1 cellular context compared by ENCODE assay signal in genomic region chr17:30104575-30105339, GRCh38.
TF ChIP-seq lines count a peak whose summit lies in the region.

No MANE protein-coding gene starts in this region.

TF ChIP-seq in K562, 482 proteins besides CTCF, POLR2A, EP300 and RAD21 (continued from another document):
- TF ChIP-seq, protein P1, sequence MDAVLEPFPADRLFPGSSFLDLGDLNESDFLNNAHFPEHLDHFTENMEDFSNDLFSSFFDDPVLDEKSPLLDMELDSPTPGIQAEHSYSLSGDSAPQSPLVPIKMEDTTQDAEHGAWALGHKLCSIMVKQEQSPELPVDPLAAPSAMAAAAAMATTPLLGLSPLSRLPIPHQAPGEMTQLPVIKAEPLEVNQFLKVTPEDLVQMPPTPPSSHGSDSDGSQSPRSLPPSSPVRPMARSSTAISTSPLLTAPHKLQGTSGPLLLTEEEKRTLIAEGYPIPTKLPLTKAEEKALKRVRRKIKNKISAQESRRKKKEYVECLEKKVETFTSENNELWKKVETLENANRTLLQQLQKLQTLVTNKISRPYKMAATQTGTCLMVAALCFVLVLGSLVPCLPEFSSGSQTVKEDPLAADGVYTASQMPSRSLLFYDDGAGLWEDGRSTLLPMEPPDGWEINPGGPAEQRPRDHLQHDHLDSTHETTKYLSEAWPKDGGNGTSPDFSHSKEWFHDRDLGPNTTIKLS (IDR thresholded peaks at IDR 0.05; ENCODE audit: borderline replicate concordance, low read depth), result peak; percentile 54; the same call in 1 of the 2 replicates
- no peak for TF ChIP-seq ETS1 (conservative IDR thresholded peaks at IDR 0.05; ENCODE audit: control insufficient read depth, low read depth, low read length)
- TF ChIP-seq ZNF75A (CRISPR knock-in tag; IDR thresholded peaks at IDR 0.05), result no peak
- no peak for TF ChIP-seq TBP (optimal IDR thresholded peaks at IDR 0.05; ENCODE audit: low read depth, low read length)
- TF ChIP-seq SPI1 (IDR thresholded peaks at IDR 0.05; ENCODE audit: borderline replicate concordance, low read depth, low read length), result peak; percentile 60; the same call in 1 of the 2 replicates
- peak; percentile 15; the same call in 1 of the 2 replicates for TF ChIP-seq MXI1 (IDR thresholded peaks at IDR 0.05; ENCODE audit: low read depth, low read length)
- TF ChIP-seq MCM3 (IDR thresholded peaks at IDR 0.05), result no peak
- peak in 1 of 3 experiments; percentile 66 for TF ChIP-seq YY1 (IDR thresholded peaks at IDR 0.05; ENCODE audit: borderline replicate concordance in 1 of 3, control insufficient read depth in 1 of 3, extremely low read depth in 1 of 3, insufficient read depth in 3 of 3, insufficient read length in 1 of 3, insufficient replicate concordance in 2 of 3, low read depth in 1 of 3, low read length in 2 of 3)
- TF ChIP-seq KLF13 (tag; IDR thresholded peaks at IDR 0.05; ENCODE audit: borderline replicate concordance, low read depth), result peak; percentile 52; the same call in 1 of the 2 replicates
- TF ChIP-seq, protein P2, sequence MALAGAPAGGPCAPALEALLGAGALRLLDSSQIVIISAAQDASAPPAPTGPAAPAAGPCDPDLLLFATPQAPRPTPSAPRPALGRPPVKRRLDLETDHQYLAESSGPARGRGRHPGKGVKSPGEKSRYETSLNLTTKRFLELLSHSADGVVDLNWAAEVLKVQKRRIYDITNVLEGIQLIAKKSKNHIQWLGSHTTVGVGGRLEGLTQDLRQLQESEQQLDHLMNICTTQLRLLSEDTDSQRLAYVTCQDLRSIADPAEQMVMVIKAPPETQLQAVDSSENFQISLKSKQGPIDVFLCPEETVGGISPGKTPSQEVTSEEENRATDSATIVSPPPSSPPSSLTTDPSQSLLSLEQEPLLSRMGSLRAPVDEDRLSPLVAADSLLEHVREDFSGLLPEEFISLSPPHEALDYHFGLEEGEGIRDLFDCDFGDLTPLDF (CRISPR knock-in tag; IDR thresholded peaks at IDR 0.05), result peak; percentile 30; the same call in 1 of the 2 replicates
- TF ChIP-seq BRD9 (IDR thresholded peaks at IDR 0.05; ENCODE audit: low read depth, partially characterized antibody), result peak; percentile 22
- TF ChIP-seq RBFOX2 (IDR thresholded peaks at IDR 0.05; ENCODE audit: low read depth, low read length), result peak; percentile 53
- no peak for TF ChIP-seq HCFC1 (IDR thresholded peaks at IDR 0.05; ENCODE audit: low read depth, low read length)
- peak; percentile 55 for TF ChIP-seq MEIS2 (IDR thresholded peaks at IDR 0.05; ENCODE audit: partially characterized antibody)
